Comparison of ENCODE assay signal across 10 cellular contexts in the genomic region with DNA sequence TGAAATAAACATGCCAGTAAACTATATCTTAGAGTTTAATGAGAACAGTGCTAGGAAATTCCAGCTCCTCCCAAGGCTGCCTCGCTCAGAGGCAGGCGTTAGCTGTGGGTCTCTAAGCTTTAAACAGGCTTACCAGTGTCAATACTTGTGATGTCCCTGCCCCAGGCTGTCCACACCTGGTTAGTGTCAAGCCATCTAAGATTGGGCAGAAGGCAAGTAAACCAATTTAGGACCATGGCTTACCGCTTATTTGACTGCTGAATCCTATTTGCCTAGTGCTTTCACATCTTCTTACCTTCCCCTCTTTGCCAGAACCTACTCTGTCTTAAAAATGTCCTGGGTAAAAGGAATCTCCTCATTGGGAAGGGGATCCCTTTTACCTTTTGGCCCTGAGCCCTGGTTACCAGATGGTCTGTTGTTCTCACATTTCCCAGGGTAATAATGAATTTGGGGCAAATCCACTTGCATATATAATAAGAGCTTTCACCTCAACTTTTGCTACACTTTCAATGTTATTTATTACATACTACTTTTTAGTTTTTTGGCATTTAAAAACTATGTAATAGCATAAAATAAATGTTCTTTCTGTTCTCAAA. TPM values are rescaled to one million over a fixed set of nuclear protein-coding genes. Genes with fewer than 3 reads are reported as not detected.
DNase-seq lines count a peak whose midpoint lies in the region; ATAC-seq, FAIRE-seq and TF ChIP-seq lines count a peak whose summit lies in the region.
"Had no signal": no experiment of that assay in that cellular context is flagged by ENCODE, and none has a peak within 500 bp of the region (broad histone marks: within the 10 kb centered on the region; RNA-seq: fewer than 3 reads in every experiment).

No MANE protein-coding gene starts in this region.

- no peak overlapping the region for H3K4me2 ChIP-seq in SK-N-SH
- H3K4me2 ChIP-seq in H9 (ENCODE audit: insufficient read depth, insufficient read length, low read length), result no peak overlapping the region
- H3K4me2 ChIP-seq in neuronal stem cell (ENCODE audit: insufficient read depth, low read length, poor library complexity, severe bottlenecking), result no peak overlapping the region
- no peak overlapping the region for H3K4me2 ChIP-seq in PC-9

- no peak overlapping the region; a peak in 1 of 7 replicates for H3K27ac Mint-ChIP-seq in H9

- H3K18ac ChIP-seq in H9 (ENCODE audit: insufficient read length, low read depth, low read length) (no peak overlapping the region), neuronal stem cell (ENCODE audit: low read length) (no peak overlapping the region)

- CTCF ChIA-PET in SK-N-SH (lab: Yijun Ruan, JAX) (interaction anchor here (1.0 to 2.6 kb wide), 4 partner anchors 12 to 230 kb away, joined by 3 to 7 read pairs (median 4); a partner anchor contains a TSS), PC-9 (lab: Charles Lee) (no interaction called here)

- peak; percentile 24 for DNase-seq in SK-N-SH
- DNase-seq in H9, result peak; percentile 39
- DNase-seq in NCI-H82 (lab: John Stamatoyannopoulos, UW), result peak; percentile 99
- no peak for DNase-seq in neuronal stem cell (ENCODE audit: low spot score)
- DNase-seq in PC-9, result no peak
- no peak for DNase-seq in urothelium cell line (ENCODE audit: low spot score)
- DNase-seq in AG08395 (ENCODE audit: low spot score), result no peak
- DNase-seq: NCI-H187, upper lobe of right lung had no signal

- H3K4me1 ChIP-seq in SK-N-SH (ENCODE audit: control insufficient read depth in 1 of 2, insufficient read depth in 2 of 2, low read depth in 1 of 2, low read length in 1 of 2) (peaks cover 9 to 23% of the 10 kb centered on the region in 2 experiments; a peak in 2 of 4 replicates), H9 (ENCODE audit: insufficient read depth, low read length) (peaks cover 8% of the 10 kb centered on the region; the same call in 1 of the 2 replicates), neuronal stem cell (ENCODE audit: control insufficient read depth in 2 of 2, insufficient read depth in 1 of 2, low read depth in 1 of 2, low read length in 2 of 2) (peaks cover 20 to 23% of the 10 kb centered on the region in 2 donors), PC-9 (replicated peaks; ENCODE audit: insufficient read depth) (peaks cover 13% of the 10 kb centered on the region)

- H3K9ac ChIP-seq in SK-N-SH (no peak overlapping the region), H9 (ENCODE audit: extremely low read depth, insufficient read length, low read length) (no peak overlapping the region), neuronal stem cell (ENCODE audit: low read depth, low read length, poor library complexity) (no peak overlapping the region)

- peak overlapping the region in 1 of 2 experiments; percentile 16; a peak in 1 of 4 replicates for H3K27ac ChIP-seq in SK-N-SH (ENCODE audit: low read depth in 2 of 2, low read length in 1 of 2)
- H3K27ac ChIP-seq in H9 (ENCODE audit: insufficient read length, low read depth, low read length), result no peak overlapping the region
- H3K27ac ChIP-seq in neuronal stem cell (replicated peaks; ENCODE audit: low read length), result peak overlapping the region; percentile 38
- no peak overlapping the region for H3K27ac ChIP-seq in PC-9
- H3K27ac ChIP-seq: upper lobe of right lung had no signal

- ATAC-seq in SK-N-SH treated with all-trans-retinoic acid at 6 μM for 48 hours, result no peak

- no peak overlapping the region for H2BK5ac ChIP-seq in H9 (ENCODE audit: insufficient read length, low read length)
- H2BK5ac ChIP-seq in neuronal stem cell (ENCODE audit: low read length), result no peak overlapping the region

- H4K5ac ChIP-seq in H9 (ENCODE audit: insufficient read length, low read depth, low read length), result no peak overlapping the region

- TF ChIP-seq RAD21 in SK-N-SH (IDR thresholded peaks at IDR 0.05; ENCODE audit: low read length), result no peak

- H2BK15ac ChIP-seq in H9 (ENCODE audit: low read depth, low read length), result no peak overlapping the region
- no peak overlapping the region for H2BK15ac ChIP-seq in neuronal stem cell (ENCODE audit: low read length)

- TF ChIP-seq EP300 in SK-N-SH (IDR thresholded peaks at IDR 0.05; ENCODE audit: borderline replicate concordance in 1 of 2, low read depth in 1 of 2, low read length in 1 of 2), result 0 out of 4 replicates have a peak, but pooled peaks of 1 of the 2 experiments have one; percentile 11

- peaks cover 56 to 60% of the 10 kb centered on the region in 2 experiments for H3K4me1 Mint-ChIP-seq in H9

- no peaks in the 10 kb centered on the region for H3K36me3 Mint-ChIP-seq in H9 (ENCODE audit: insufficient read depth in 1 of 3, low read depth in 3 of 3)

- H3K4me3 Mint-ChIP-seq in H9, result no peak overlapping the region

- H4K91ac ChIP-seq in H9 (ENCODE audit: insufficient read length, low read depth, low read length) (no peak overlapping the region), neuronal stem cell (ENCODE audit: low read depth, low read length, poor library complexity) (no peak overlapping the region)

- H3K27me3 ChIP-seq in SK-N-SH (ENCODE audit: insufficient read depth) (no peaks in the 10 kb centered on the region), H9 (ENCODE audit: insufficient read depth, low read length) (no peaks in the 10 kb centered on the region), neuronal stem cell (ENCODE audit: control insufficient read depth in 3 of 3, insufficient read depth in 3 of 3, low read depth in 1 of 3, low read length in 3 of 3) (no peaks in the 10 kb centered on the region), PC-9 (ENCODE audit: insufficient read depth, low read depth) (no peaks in the 10 kb centered on the region)
- H3K27me3 ChIP-seq: upper lobe of right lung had no signal

- POLR2A ChIA-PET in SK-N-SH (lab: Yijun Ruan, JAX), result no interaction called here
- POLR2A ChIA-PET in PC-9 (lab: Charles Lee; ENCODE audit: unreplicated experiment), result no interaction called here

- H4K8ac ChIP-seq in H9 (replicated peaks; ENCODE audit: insufficient read length, low read depth, low read length) (no peak overlapping the region), neuronal stem cell (ENCODE audit: low read depth, low read length) (no peak overlapping the region)

- H2BK20ac ChIP-seq in H9 (ENCODE audit: low read depth, low read length, poor library complexity, severe bottlenecking), result no peak overlapping the region

- TF ChIP-seq CTCF in SK-N-SH (IDR thresholded peaks at IDR 0.05), result no peak
- TF ChIP-seq CTCF in H9 (conservative IDR thresholded peaks at IDR 0.05), result no peak
- TF ChIP-seq CTCF in PC-9 (conservative IDR thresholded peaks at IDR 0.05), result no peak

- H3K4me3 ChIP-seq in SK-N-SH (ENCODE audit: low read depth in 2 of 2, low read length in 1 of 2) (no peak overlapping the region), neuronal stem cell (ENCODE audit: low read length in 2 of 2) (no peak overlapping the region), PC-9 (no peak overlapping the region)
- H3K4me3 ChIP-seq: upper lobe of right lung had no signal

- H3K79me2 ChIP-seq in SK-N-SH (ENCODE audit: insufficient read depth), result no peaks in the 10 kb centered on the region
- H3K79me2 ChIP-seq in H9 (ENCODE audit: insufficient read depth, low read length), result no peaks in the 10 kb centered on the region
- 0 out of 2 replicates have a peak, but pooled peaks cover 4% of the 10 kb centered on the region for H3K79me2 ChIP-seq in PC-9 (ENCODE audit: low read depth)

- no peak overlapping the region for H3K56ac ChIP-seq in H9 (ENCODE audit: insufficient read length, low read depth, low read length)

- no TSS peak for BruUV-seq in PC-9 (replicated peaks; lab: Mats Ljungman, UMichigan)

- H3F3A ChIP-seq in SK-N-SH (replicated peaks; ENCODE audit: insufficient read depth) (peaks cover 4% of the 10 kb centered on the region), PC-9 (ENCODE audit: insufficient read depth, low read depth) (no peaks in the 10 kb centered on the region; the same call in 1 of the 2 replicates)

- no peak overlapping the region for H2BK120ac ChIP-seq in H9 (ENCODE audit: low read depth, low read length, poor library complexity, severe bottlenecking)
- no peak overlapping the region for H2BK120ac ChIP-seq in neuronal stem cell (ENCODE audit: low read depth, low read length)

- FAIRE-seq in urothelium cell line (lab: Jason Lieb, UNC), result no peak

- no peak overlapping the region for H2BK12ac ChIP-seq in H9 (ENCODE audit: insufficient read length, low read depth, low read length)
- no peak overlapping the region for H2BK12ac ChIP-seq in neuronal stem cell (ENCODE audit: low read length)

- H3K79me1 ChIP-seq in H9 (ENCODE audit: insufficient read depth, low read depth, low read length, poor library complexity, severe bottlenecking), result peaks cover 4% of the 10 kb centered on the region
- H3K79me1 ChIP-seq in neuronal stem cell (ENCODE audit: low read depth, low read length), result no peaks in the 10 kb centered on the region

- H3K9me3 ChIP-seq in SK-N-SH (no peaks in the 10 kb centered on the region), H9 (ENCODE audit: control insufficient read depth, low read depth, low read length) (no peaks in the 10 kb centered on the region), neuronal stem cell (replicated peaks in 1 of 2; ENCODE audit: control insufficient read depth in 2 of 2, insufficient read depth in 1 of 2, low read depth in 1 of 2, low read length in 2 of 2) (peaks cover 0 to 3% of the 10 kb centered on the region in 2 donors), PC-9 (ENCODE audit: insufficient read depth, low read depth) (no peaks in the 10 kb centered on the region)
- H3K9me3 ChIP-seq: upper lobe of right lung had no signal

- H3T11ph ChIP-seq in H9 (ENCODE audit: low read length), result no peak overlapping the region

- H3K23ac ChIP-seq in H9 (ENCODE audit: insufficient read length, low read depth, low read length) (no peak overlapping the region), neuronal stem cell (ENCODE audit: low read depth, low read length, poor library complexity) (no peak overlapping the region)

- H3K27me3 Mint-ChIP-seq in H9 (ENCODE audit: low read depth), result no peaks in the 10 kb centered on the region; the same call in 1 of the 2 replicates

- H3K14ac ChIP-seq in H9 (ENCODE audit: insufficient read depth, low read length), result no peak overlapping the region
- H3K14ac ChIP-seq in neuronal stem cell (ENCODE audit: low read length), result no peak overlapping the region

- H2AK5ac ChIP-seq in H9 (ENCODE audit: insufficient read length, low read length), result no peak overlapping the region
- no peak overlapping the region for H2AK5ac ChIP-seq in neuronal stem cell (ENCODE audit: low read depth, low read length)

- H3K9me3 Mint-ChIP-seq in H9, result no peaks in the 10 kb centered on the region

- H3K4ac ChIP-seq in H9 (ENCODE audit: low read depth, low read length) (no peak overlapping the region), neuronal stem cell (ENCODE audit: low read length) (no peak overlapping the region)

- H2AFZ ChIP-seq in SK-N-SH (ENCODE audit: low read depth) (no peak overlapping the region), H9 (ENCODE audit: low read length) (no peak overlapping the region), neuronal stem cell (ENCODE audit: low read length) (no peak overlapping the region), PC-9 (no peak overlapping the region)

- H3K9me2 ChIP-seq in SK-N-SH (no peaks in the 10 kb centered on the region), PC-9 (ENCODE audit: insufficient read depth) (no peaks in the 10 kb centered on the region)

- no peaks in the 10 kb centered on the region for H3K23me2 ChIP-seq in H9 (ENCODE audit: insufficient read length, low read depth, low read length, poor library complexity, severe bottlenecking)

- no peaks in the 10 kb centered on the region for H3K36me3 ChIP-seq in SK-N-SH (replicated peaks in 1 of 2; ENCODE audit: control insufficient read depth in 1 of 2, insufficient read depth in 2 of 2, low read length in 1 of 2)
- no peaks in the 10 kb centered on the region for H3K36me3 ChIP-seq in neuronal stem cell (replicated peaks in 1 of 2; ENCODE audit: control insufficient read depth in 2 of 2, insufficient read depth in 2 of 2, low read length in 2 of 2)
- no peaks in the 10 kb centered on the region for H3K36me3 ChIP-seq in PC-9 (ENCODE audit: low read depth)
- H3K36me3 ChIP-seq: upper lobe of right lung had no signal

- intact Hi-C loops in PC-9 (cut with micrococcal nuclease; ENCODE audit: unreplicated experiment), result no loop called here

- 84% methylated on average over 3 of the region's 3 CpGs for WGBS in SK-N-SH (ENCODE audit: low lambda C conversion rate)
- no CpG with 5 or more reads among the region's 3 CpGs for WGBS in H9 (ENCODE audit: extremely low coverage, insufficient read length, low lambda C conversion rate)
- WGBS in neuronal stem cell (ENCODE audit: extremely low coverage in 2 of 2, insufficient read length in 2 of 2, insufficient replicate concordance in 1 of 2), 2 donors, result no CpG with 5 or more reads among the region's 3 CpGs

- no peaks in the 10 kb centered on the region for H4K20me1 ChIP-seq in SK-N-SH (ENCODE audit: insufficient read depth)
- no peaks in the 10 kb centered on the region for H4K20me1 ChIP-seq in H9 (ENCODE audit: control insufficient read depth, insufficient read depth, insufficient read length)
- H4K20me1 ChIP-seq in PC-9 (ENCODE audit: insufficient read depth), result no peaks in the 10 kb centered on the region

RNA-seq across cellular contexts. Expression of a gene that starts 14.9 kb away (rescaled TPM):
- 1.8 and 2.5 TPM in 2 replicates for polyA plus RNA-seq in SK-N-SH (2012; rRNA removed)
- polyA plus RNA-seq in SK-N-SH (2012; cell fraction: cytosol; rRNA removed), result 4.0 and 4.3 TPM in 2 replicates
- 0.92 and 2.0 TPM in 2 replicates for polyA plus RNA-seq in SK-N-SH (2012; cell fraction: nucleus; rRNA removed)
- total RNA-seq in H9 (2021) (17.5 and 17.7 TPM in 2 replicates), PC-9 (2021) (7.5 and 8.3 TPM in 2 replicates)
- polyA plus RNA-seq in neuronal stem cell (2013, experiment 1 of 2), result 26.3 TPM
- 27.0 TPM for polyA plus RNA-seq in neuronal stem cell (2013, experiment 2 of 2)

Comparison
In these comparisons a context has a peak if more than half of its experiments do, and no peak if none do; other contexts are left out.
1. DNase-seq: peak in SK-N-SH (single experiment), H9 (single experiment) and NCI-H82 (single experiment); none in neuronal stem cell (single experiment), PC-9 (0 of 2), urothelium cell line (single experiment) and AG08395 (single experiment).